8 cellular contexts compared by ENCODE assay signal in the genomic region with DNA sequence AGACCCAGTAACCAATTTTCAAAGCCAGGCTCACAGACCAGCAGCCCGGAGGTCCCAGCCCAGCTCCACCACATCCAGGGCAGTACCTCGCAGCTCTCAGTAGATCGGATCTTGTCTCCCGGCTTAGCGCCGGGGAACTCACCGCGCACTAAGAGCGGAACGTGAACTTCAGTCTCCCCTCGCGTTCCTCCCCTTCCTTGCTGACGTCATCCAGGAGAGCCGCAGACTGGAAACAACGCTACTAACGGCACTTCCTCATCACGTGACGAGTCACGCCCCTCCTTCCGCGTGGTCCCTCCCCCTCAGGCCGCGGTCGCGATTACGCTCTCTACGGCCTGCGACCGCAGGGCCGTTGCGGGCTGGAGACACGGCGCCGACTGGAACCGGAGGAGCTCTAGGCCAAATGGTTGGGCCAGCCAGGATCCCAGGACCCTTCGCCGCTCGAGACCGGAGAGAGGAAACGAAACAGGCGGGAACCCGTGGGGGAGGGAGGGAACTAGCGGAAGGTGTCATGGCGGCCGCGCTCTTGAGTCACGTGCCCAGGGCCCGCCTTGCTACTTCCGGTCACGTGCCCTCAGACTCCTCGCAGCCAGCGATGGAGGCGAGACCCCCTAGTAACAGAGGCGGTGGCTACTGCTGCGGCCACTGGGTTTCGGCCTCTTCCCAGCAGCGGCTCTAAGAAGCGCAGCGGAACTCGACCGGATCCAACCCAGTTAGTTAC. TPM values are rescaled to one million over a fixed set of nuclear protein-coding genes. Genes with fewer than 3 reads are reported as not detected.
DNase-seq lines count a peak whose midpoint lies in the region; ATAC-seq and TF ChIP-seq lines count a peak whose summit lies in the region.

GTF2H1 (plus strand) TSS at position 577 of the 721 bp plus-strand sequence. CDS start 10,508 bp downstream, outside the sequence.
HPS5 (minus strand) TSS at position 150 of the 721 bp plus-strand sequence. CDS start 4,282 bp downstream, outside the sequence.

- H3K4me1 Mint-ChIP-seq in effector memory CD8-positive, alpha-beta T cell (ENCODE audit: low read depth in 2 of 2): peaks cover 43 to 71% of the 10 kb centered on the region in 2 donors
- H3K4me1 Mint-ChIP-seq in memory B cell: peaks cover 46% of the 10 kb centered on the region

- peak within 1 kb of the TSS; percentile 100 for H3K27ac Mint-ChIP-seq in effector memory CD8-positive, alpha-beta T cell
- peak within 1 kb of the TSS; percentile 100 for H3K27ac Mint-ChIP-seq in memory B cell

- DNase-seq in CMK (ENCODE audit: low read depth) (peak; percentile 88), GM20000 (ENCODE audit: low spot score) (peak; percentile 91), HT-29 (ENCODE audit: low spot score) (peak; percentile 100), NOMO-1 (lab: John Stamatoyannopoulos, UW; ENCODE audit: unreplicated experiment in 2 of 2) (peak; percentile 93 to 94), memory B cell (ENCODE audit: low spot score in 2 of 2) (peak; percentile 96)
- DNase-seq in activated CD8-positive, alpha-beta memory T cell treated with anti-CD3 and anti-CD28 coated beads for 4 hours (ENCODE audit: low read depth in 2 of 2): peak; percentile 93 to 94
- peak; percentile 94 to 97 (median 96) for DNase-seq in effector memory CD8-positive, alpha-beta T cell
- DNase-seq in stimulated activated CD8-positive, alpha-beta memory T cell treated with anti-CD3 and anti-CD28 coated beads, Interleukin-12 subunit alpha, Interleukin-12 subunit beta, amount 100 ng/mL, for 24 hours (ENCODE audit: extremely low read depth): peak; percentile 90

- TF ChIP-seq CTCF in GM20000 (IDR thresholded peaks at IDR 0.05; ENCODE audit: extremely low read depth, missing control alignments): no peak

- H3K9me3 Mint-ChIP-seq in effector memory CD8-positive, alpha-beta T cell: no peaks in the 10 kb centered on the region
- H3K9me3 Mint-ChIP-seq in memory B cell: no peaks in the 10 kb centered on the region

- peaks cover 38% of the 10 kb centered on the region for H3K36me3 Mint-ChIP-seq in effector memory CD8-positive, alpha-beta T cell (ENCODE audit: insufficient read depth)
- H3K36me3 Mint-ChIP-seq in memory B cell: peaks cover 9% of the 10 kb centered on the region

- H3K4me3 Mint-ChIP-seq in effector memory CD8-positive, alpha-beta T cell: peak within 1 kb of the TSS; percentile 90 to 99
- H3K4me3 Mint-ChIP-seq in memory B cell: peak within 1 kb of the TSS; percentile 100

- peak; percentile 87 for ATAC-seq in effector memory CD8-positive, alpha-beta T cell (replicated peaks)
- ATAC-seq in memory B cell (ENCODE audit: low read depth): peak; percentile 83

- no peaks in the 10 kb centered on the region for H3K27me3 Mint-ChIP-seq in effector memory CD8-positive, alpha-beta T cell
- H3K27me3 Mint-ChIP-seq in memory B cell: no peaks in the 10 kb centered on the region

RNA-seq across cellular contexts. Expression of gene GTF2H1, which starts in this region (rescaled TPM):
- 50.7 and 55.4 TPM in 2 replicates for total RNA-seq in HT-29 (2014; rRNA removed; shearing (Covaris generic))

RNA-seq across cellular contexts. Expression of gene HPS5, which starts in this region (rescaled TPM):
- total RNA-seq in HT-29 (2014; rRNA removed; shearing (Covaris generic)): 8.6 and 10.3 TPM in 2 replicates

Comparison
In these comparisons a context has a peak if more than half of its experiments do, and no peak if none do; other contexts are left out.
1. Peak in every context shown above with its lines: DNase-seq and ATAC-seq.